In the genomic region with DNA sequence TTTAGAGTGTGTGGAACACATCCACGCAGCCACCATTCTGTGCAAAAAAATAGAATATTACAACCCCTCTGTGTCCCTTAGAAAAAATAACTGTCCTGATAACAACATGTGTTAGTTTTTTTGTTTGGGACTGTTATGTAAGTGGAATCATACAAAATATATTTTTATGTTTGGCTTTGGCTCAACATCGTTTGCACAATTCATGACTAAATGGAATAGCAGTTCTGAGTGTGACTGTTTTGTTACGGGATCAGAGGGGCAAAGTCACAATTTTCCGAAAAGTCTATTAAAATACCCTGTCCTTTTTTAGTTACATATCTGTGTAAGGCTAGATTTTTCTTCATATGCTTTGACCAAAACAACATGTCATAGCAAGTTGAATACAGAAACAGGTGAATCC, we compare ENCODE assay signal across 29 cellular contexts. TPM values are rescaled to one million over a fixed set of nuclear protein-coding genes. Genes with fewer than 3 reads are reported as not detected.
A peak's percentile ranks its signal among the peaks of the same experiment; 100 is the strongest.
DNase-seq lines count a peak whose midpoint lies in the region; ATAC-seq and TF ChIP-seq lines count a peak whose summit lies in the region.
"Had no signal": no experiment of that assay in that cellular context is flagged by ENCODE, and none has a peak within 500 bp of the region (broad histone marks: within the 10 kb centered on the region; RNA-seq: fewer than 3 reads in every experiment).

No MANE protein-coding gene starts in this region.

- WGBS in GM23248 (ENCODE audit: low coverage in 1 of 2, low lambda C conversion rate in 2 of 2, missing lambda C conversion rate in 2 of 2), 2 experiments = 13 to 25% methylated on average over 4 of the region's 4 CpGs

- peak overlapping the region; percentile 38; the same call in 1 of the 2 replicates for H3K4me3 ChIP-seq in GM23248
- no peak overlapping the region for H3K4me3 ChIP-seq in ascending aorta
- H3K4me3 ChIP-seq in uterus = no peak overlapping the region
- H3K4me3 ChIP-seq: colonic mucosa, K562, SJSA1, spleen had no signal

- in situ Hi-C loops in GM23248 (cut with MboI) = no loop called here

- peak overlapping the region; percentile 54 for H3K27ac ChIP-seq in GM23248
- H3K27ac ChIP-seq in ascending aorta = peak overlapping the region; percentile 54 to 69
- peak overlapping the region; percentile 22 to 62 for H3K27ac ChIP-seq in uterus
- H3K27ac ChIP-seq: C4-2B, colonic mucosa, parathyroid adenoma, SJSA1, spleen, WERI-Rb-1 had no signal

- no peaks in the 10 kb centered on the region for H4K20me1 ChIP-seq in GM23248 (ENCODE audit: insufficient read depth)

- intact Hi-C loops in ascending aorta (cut with DNase I) = no loop called here
- intact Hi-C loops in uterus (cut with DNase I; ENCODE audit: low total_unique reads) = no loop called here

- peaks cover 12% of the 10 kb centered on the region; the same call in 1 of the 2 replicates for H3K4me1 ChIP-seq in GM23248 (ENCODE audit: insufficient read depth)
- peaks cover 0 to 6% of the 10 kb centered on the region in 2 donors for H3K4me1 ChIP-seq in ascending aorta
- peaks cover 0 to 4% of the 10 kb centered on the region in 2 donors for H3K4me1 ChIP-seq in uterus
- H3K4me1 ChIP-seq: colonic mucosa, SJSA1 had no signal

- H3K4me2 ChIP-seq in GM23248 (ENCODE audit: unreplicated experiment) = peak overlapping the region; percentile 57

- peaks cover 97% of the 10 kb centered on the region for H3K79me2 ChIP-seq in GM23248 (ENCODE audit: insufficient read depth)

- ATAC-seq in omental fat pad (ENCODE audit: low FRiP score) = peak; percentile 65
- no peak for ATAC-seq in HG02970 (IDR thresholded peaks at IDR 0.05; ENCODE audit: low FRiP score, unreplicated experiment)
- ATAC-seq: K562; left cardiac atrium; stimulated activated naive CD8-positive, alpha-beta T cell treated with anti-CD3 and anti-CD28 coated beads, Interleukin-15, amount 100 ng/mL, for 72 hours had no signal

- H3K9me3 ChIP-seq in GM23248 (ENCODE audit: low read depth) = no peaks in the 10 kb centered on the region
- no peaks in the 10 kb centered on the region for H3K9me3 ChIP-seq in ascending aorta
- H3K9me3 ChIP-seq in uterus = no peaks in the 10 kb centered on the region
- H3K9me3 ChIP-seq: colonic mucosa had no signal

- H3K27me3 ChIP-seq in GM23248 (replicated peaks; ENCODE audit: insufficient read depth) (no peaks in the 10 kb centered on the region), ascending aorta (no peaks in the 10 kb centered on the region), uterus (no peaks in the 10 kb centered on the region)
- H3K27me3 ChIP-seq: colonic mucosa, SJSA1, spleen had no signal

- peak; percentile 72 for DNase-seq in GM23248
- no peak for DNase-seq in ascending aorta (ENCODE audit: low spot score in 2 of 2)
- no peak for DNase-seq in omental fat pad (ENCODE audit: low spot score)
- no peak for DNase-seq in uterus
- no peak for DNase-seq in germinal center (ENCODE audit: low spot score)
- no peak for DNase-seq in hippocampal formation (lab: John Stamatoyannopoulos, UW)
- DNase-seq: activated CD4-positive, alpha-beta T cell treated with anti-CD3 and anti-CD28 coated beads for 4 hours; activated T-cell treated with anti-CD3 and anti-CD28 coated beads for 4 hours; colonic mucosa; COR-L47; effector memory CD4-positive, alpha-beta T cell; erythroblast; left cardiac atrium; NCI-H1105; NCI-H187 treated with DMSO at 0.1 percent for 48 hours; NCI-H2171; NCI-H510A treated with DMSO at 0.1 percent for 48 hours; spleen; stimulated activated CD4-positive, alpha-beta T cell treated with anti-CD3 and anti-CD28 coated beads, Interleukin-2, amount 100 ng/mL, for 24 hours; stimulated activated CD8-positive, alpha-beta memory T cell treated with anti-CD3 and anti-CD28 coated beads, Interleukin-4, amount 100 ng/mL, for 48 hours; stimulated activated naive CD8-positive, alpha-beta T cell treated with anti-CD3 and anti-CD28 coated beads, Interleukin-15, amount 100 ng/mL, for 72 hours; T-helper 9 cell; trophoblast cell; WERI-Rb-1 had no signal

- no peak overlapping the region for H2AFZ ChIP-seq in GM23248
- H2AFZ ChIP-seq: parathyroid adenoma had no signal

- H3F3A ChIP-seq in GM23248 (ENCODE audit: insufficient read depth) = peaks cover 29% of the 10 kb centered on the region

- H3K36me3 ChIP-seq in GM23248 (ENCODE audit: low read depth) (peaks cover 5% of the 10 kb centered on the region; the same call in 1 of the 2 replicates), ascending aorta (peaks cover 0 to 1% of the 10 kb centered on the region in 2 donors), uterus (no peaks in the 10 kb centered on the region)
- H3K36me3 ChIP-seq: colonic mucosa had no signal

- peak overlapping the region; percentile 30 for H3K9ac ChIP-seq in GM23248
- H3K9ac ChIP-seq: parathyroid adenoma had no signal

- TF ChIP-seq CTCF in ascending aorta (IDR thresholded peaks at IDR 0.05) (no peak), omental fat pad (IDR thresholded peaks at IDR 0.05) (no peak), uterus (IDR thresholded peaks at IDR 0.05) (no peak)

- no peaks in the 10 kb centered on the region for H3K9me2 ChIP-seq in GM23248 (ENCODE audit: insufficient read depth)

- no peak for TF ChIP-seq POLR2A in uterus (IDR thresholded peaks at IDR 0.05)

RNA-seq across cellular contexts. Expression of gene MTREX, which starts 12.8 kb away (rescaled TPM):
- 41.4 and 57.0 TPM in 2 replicates for total RNA-seq in GM23248 (2014; rRNA removed; shearing (Covaris generic))
- polyA plus RNA-seq in GM23248 (2016; fragmentation: Nextera tagmentation; extraction: Ambion mirVana) = 23.5 and 26.4 TPM in 2 replicates
- total RNA-seq in ascending aorta (17.1 TPM), omental fat pad (100 to 1,000 TPM in 1 of 4 donors, 10 to 100 TPM in 3; 82.5 to 102 (median 86.1) TPM), uterus (100 to 1,000 TPM in 1 of 4 donors, 10 to 100 TPM in 3; 30.0 to 138 (median 59.2) TPM)

RNA-seq across cellular contexts. Expression of gene DHX29, which starts 13.1 kb away (rescaled TPM):
- 33.6 and 35.8 TPM in 2 replicates for total RNA-seq in GM23248 (2014; rRNA removed; shearing (Covaris generic))
- polyA plus RNA-seq in GM23248 (2016; fragmentation: Nextera tagmentation; extraction: Ambion mirVana) = 65.6 and 70.2 TPM in 2 replicates
- total RNA-seq in ascending aorta (11.3 TPM), omental fat pad (10 to 100 TPM; 23.0 to 29.2 (median 25.7) TPM), uterus (10 to 100 TPM; 22.0 to 44.4 (median 27.0) TPM)
